8 cellular contexts compared by ENCODE assay signal in genomic region chr10:32207544-32207943, GRCh38.
DNase-seq lines count a peak whose midpoint lies in the region; ATAC-seq, FAIRE-seq and TF ChIP-seq lines count a peak whose summit lies in the region.

No MANE protein-coding gene starts in this region.

- H3K27me3 ChIP-seq in upper lobe of left lung: no peaks in the 10 kb centered on the region

- no peak for TF ChIP-seq POLR2A in upper lobe of left lung (IDR thresholded peaks at IDR 0.05)

- FAIRE-seq in frontal cortex (lab: Jason Lieb, UNC): no peak

- H3K36me3 ChIP-seq in upper lobe of left lung: no peaks in the 10 kb centered on the region

- POLR2A ChIA-PET in activated CD4-positive, alpha-beta T cell treated with anti-CD3 and anti-CD28 coated beads, Interleukin-2, amount 10 ng/mL, durations not matched to agents 7 days and 5 days (lab: Charles Lee): no interaction called here
- POLR2A ChIA-PET in naive thymus-derived CD8-positive, alpha-beta T cell (lab: Charles Lee): no interaction called here

- DNase-seq in COLO829 (ENCODE audit: low spot score) (peak; percentile 29), MV-4-11 (lab: John Stamatoyannopoulos, UW) (peak; percentile 24), upper lobe of left lung (peak in 1 of 2 donors; percentile 60), frontal cortex (ENCODE audit: low spot score in 2 of 2) (no peak)
- peak; percentile 69 for DNase-seq in activated CD4-positive, alpha-beta T cell treated with anti-CD3 and anti-CD28 coated beads, Interleukin-2, amount 10 ng/mL, durations not matched to agents 7 days and 5 days
- peak; percentile 34 for DNase-seq in effector CD4-positive, alpha-beta T cell
- DNase-seq in naive thymus-derived CD8-positive, alpha-beta T cell: peak; percentile 16 to 68 (median 42)

- no peak for TF ChIP-seq EP300 in upper lobe of left lung (IDR thresholded peaks at IDR 0.05)

- H3K4me3 ChIP-seq in upper lobe of left lung: no peak overlapping the region

- peaks cover 2% of the 10 kb centered on the region for H3K9me3 Mint-ChIP-seq in activated CD4-positive, alpha-beta T cell treated with anti-CD3 and anti-CD28 coated beads, Interleukin-2, amount 10 ng/mL, durations not matched to agents 7 days and 5 days
- peaks cover 0 to 3% (median 0%) of the 10 kb centered on the region in 9 donors for H3K9me3 Mint-ChIP-seq in naive thymus-derived CD8-positive, alpha-beta T cell

- H3K9me3 ChIP-seq in upper lobe of left lung: no peaks in the 10 kb centered on the region

- H3K27me3 Mint-ChIP-seq in activated CD4-positive, alpha-beta T cell treated with anti-CD3 and anti-CD28 coated beads, Interleukin-2, amount 10 ng/mL, durations not matched to agents 7 days and 5 days: no peaks in the 10 kb centered on the region
- H3K27me3 Mint-ChIP-seq in naive thymus-derived CD8-positive, alpha-beta T cell: peaks cover 0 to 6% (median 3%) of the 10 kb centered on the region in 5 donors

- no peaks in the 10 kb centered on the region for H3K4me1 ChIP-seq in upper lobe of left lung

- no peak overlapping the region for H3K27ac ChIP-seq in upper lobe of left lung

- H3K36me3 Mint-ChIP-seq in activated CD4-positive, alpha-beta T cell treated with anti-CD3 and anti-CD28 coated beads, Interleukin-2, amount 10 ng/mL, durations not matched to agents 7 days and 5 days (ENCODE audit: low read depth): no peaks in the 10 kb centered on the region
- peaks cover 0 to 4% (median 0%) of the 10 kb centered on the region in 3 donors for H3K36me3 Mint-ChIP-seq in naive thymus-derived CD8-positive, alpha-beta T cell

- TF ChIP-seq CTCF in upper lobe of left lung (IDR thresholded peaks at IDR 0.05): peak; percentile 26 to 73 (median 56)

- CTCF ChIA-PET in activated CD4-positive, alpha-beta T cell treated with anti-CD3 and anti-CD28 coated beads, Interleukin-2, amount 10 ng/mL, durations not matched to agents 7 days and 5 days (lab: Charles Lee): no interaction called here

- peak; percentile 69 for ATAC-seq in GM21423 (IDR thresholded peaks at IDR 0.05; ENCODE audit: unreplicated experiment)
- peak; percentile 76 to 82 for ATAC-seq in naive thymus-derived CD8-positive, alpha-beta T cell
- ATAC-seq in upper lobe of left lung (ENCODE audit: low FRiP score in 2 of 2): peak; percentile 56 to 81

- WGBS in upper lobe of left lung, 2 donors: 45 to 61% methylated on average over 2 of the region's 2 CpGs

- peaks cover 5% of the 10 kb centered on the region for H3K4me1 Mint-ChIP-seq in activated CD4-positive, alpha-beta T cell treated with anti-CD3 and anti-CD28 coated beads, Interleukin-2, amount 10 ng/mL, durations not matched to agents 7 days and 5 days
- H3K4me1 Mint-ChIP-seq in naive thymus-derived CD8-positive, alpha-beta T cell: peaks cover 0 to 2% (median 0%) of the 10 kb centered on the region in 4 donors

- no peak overlapping the region for H3K27ac Mint-ChIP-seq in activated CD4-positive, alpha-beta T cell treated with anti-CD3 and anti-CD28 coated beads, Interleukin-2, amount 10 ng/mL, durations not matched to agents 7 days and 5 days
- no peak overlapping the region for H3K27ac Mint-ChIP-seq in naive thymus-derived CD8-positive, alpha-beta T cell

- no peak overlapping the region for H3K4me3 Mint-ChIP-seq in activated CD4-positive, alpha-beta T cell treated with anti-CD3 and anti-CD28 coated beads, Interleukin-2, amount 10 ng/mL, durations not matched to agents 7 days and 5 days
- H3K4me3 Mint-ChIP-seq in naive thymus-derived CD8-positive, alpha-beta T cell: no peak overlapping the region

Comparison
In these comparisons a context has a peak if more than half of its experiments do, and no peak if none do; other contexts are left out.
1. DNase-seq: peak in COLO829 (single experiment), MV-4-11 (single experiment), activated CD4-positive, alpha-beta T cell treated with anti-CD3 and anti-CD28 coated beads, Interleukin-2, amount 10 ng/mL, durations not matched to agents 7 days and 5 days (single experiment), effector CD4-positive, alpha-beta T cell (single experiment) and naive thymus-derived CD8-positive, alpha-beta T cell (10 of 10); none in frontal cortex (0 of 2).
2. Peak in every context shown above with its lines, with median percentiles within 50 percentile points of each other: ATAC-seq.